ENCODE assay signal across 9 cellular contexts in genomic region chr15:20340931-20341661, GRCh38.
DNase-seq lines count a peak whose midpoint lies in the region; FAIRE-seq and TF ChIP-seq lines count a peak whose summit lies in the region.
"Had no signal": no experiment of that assay in that cellular context is flagged by ENCODE, and none has a peak within 500 bp of the region (broad histone marks: within the 10 kb centered on the region; RNA-seq: fewer than 3 reads in every experiment).

No MANE protein-coding gene starts in this region.

- no peak for FAIRE-seq in GM12892 (lab: Jason Lieb, UNC)

- intact Hi-C loops in head of caudate nucleus (cut with DNase I) = no loop called here
- intact Hi-C loops in sigmoid colon (cut with DNase I) = no loop called here

- no peak for TF ChIP-seq EP300 in sigmoid colon (IDR thresholded peaks at IDR 0.05)

- H3K36me3 ChIP-seq in sigmoid colon = no peaks in the 10 kb centered on the region

- TF ChIP-seq CTCF in GM12875 (IDR thresholded peaks at IDR 0.05; ENCODE audit: borderline replicate concordance, insufficient read depth, low read depth, low read length) (no peak), sigmoid colon (IDR thresholded peaks at IDR 0.05) (no peak)

- H3K9me3 ChIP-seq in sigmoid colon = peaks cover 0 to 18% (median 7%) of the 10 kb centered on the region in 4 donors

- peak overlapping the region; percentile 15 for H3K4me3 ChIP-seq in GM12875 (ENCODE audit: low read depth, low read length)
- no peak overlapping the region for H3K4me3 ChIP-seq in sigmoid colon

- 74 to 75% methylated on average over 7 of the region's 7 CpGs for WGBS in sigmoid colon, 2 donors

- TF ChIP-seq POLR2A in sigmoid colon (IDR thresholded peaks at IDR 0.05) (no peak), GM12892 (IDR thresholded peaks at IDR 0.05; ENCODE audit: low read depth, low read length) (no peak)

- H3K27me3 ChIP-seq in sigmoid colon = no peaks in the 10 kb centered on the region

- H3K27ac ChIP-seq in sigmoid colon = no peak overlapping the region

- DNase-seq in activated CD4-positive, alpha-beta T cell treated with anti-CD3 and anti-CD28 coated beads for 48 hours = peak; percentile 24
- DNase-seq in head of caudate nucleus (peak in 38 of 42 donors; percentile 13 to 91 (median 66)), sigmoid colon (peak; percentile 92), GF-D8 (lab: John Stamatoyannopoulos, UW) (no peak), kidney tubule cell (ENCODE audit: low spot score) (no peak), T-helper 9 cell (no peak), GM12892 (ENCODE audit: insufficient read length) (no peak)
- DNase-seq: occipital lobe had no signal

- no peaks in the 10 kb centered on the region for H3K4me1 ChIP-seq in sigmoid colon

Comparison
In these comparisons a context has a peak if more than half of its experiments do, and no peak if none do; other contexts are left out.
1. DNase-seq: peak in activated CD4-positive, alpha-beta T cell treated with anti-CD3 and anti-CD28 coated beads for 48 hours (single experiment), head of caudate nucleus (38 of 42) and sigmoid colon (single experiment); none in GF-D8 (single experiment), kidney tubule cell (single experiment), T-helper 9 cell (single experiment) and GM12892 (single experiment).